Comparison of ENCODE assay signal across 1 cellular context in genomic region chr1:161044908-161045748, GRCh38.
TF ChIP-seq lines count a peak whose summit lies in the region.

No MANE protein-coding gene starts in this region.

TF ChIP-seq in K562, 482 proteins besides CTCF, POLR2A, EP300 and RAD21 (continued from another document and continues in another):
- TF ChIP-seq ID3 (CRISPR knock-in tag; IDR thresholded peaks at IDR 0.05) (no peak), ID3 (tag; IDR thresholded peaks at IDR 0.05) (no peak), ZNF277 (CRISPR knock-in tag; IDR thresholded peaks at IDR 0.05; ENCODE audit: borderline replicate concordance) (no peak), FOXM1 (IDR thresholded peaks at IDR 0.05; ENCODE audit: low read depth) (peak; percentile 51), FOXM1 (CRISPR knock-in tag; IDR thresholded peaks at IDR 0.05; ENCODE audit: low read depth) (no peak), PYGO2 (tag; IDR thresholded peaks at IDR 0.05) (no peak), ZBTB34 (CRISPR knock-in tag; IDR thresholded peaks at IDR 0.05) (no peak), NCOA6 (IDR thresholded peaks at IDR 0.05) (no peak), ATF1 (CRISPR knock-in tag; IDR thresholded peaks at IDR 0.05) (no peak), ATF1 (tag; IDR thresholded peaks at IDR 0.05) (no peak; the same call in 1 of the 2 replicates), TSC22D4 (tag; IDR thresholded peaks at IDR 0.05) (no peak), RERE (CRISPR knock-in tag; IDR thresholded peaks at IDR 0.05; ENCODE audit: borderline replicate concordance) (no peak), ELF4 (CRISPR knock-in tag; IDR thresholded peaks at IDR 0.05) (no peak), ATF7 (IDR thresholded peaks at IDR 0.05) (no peak), TCF15 (CRISPR knock-in tag; IDR thresholded peaks at IDR 0.05) (no peak), BRF1 (IDR thresholded peaks at IDR 0.05; ENCODE audit: borderline replicate concordance, extremely low read depth, insufficient read length) (no peak), FOXJ3 (CRISPR knock-in tag; IDR thresholded peaks at IDR 0.05) (no peak), ESRRB (CRISPR knock-in tag; IDR thresholded peaks at IDR 0.05; ENCODE audit: borderline replicate concordance) (no peak), PHTF2 (CRISPR knock-in tag; IDR thresholded peaks at IDR 0.05) (no peak), CHD1 (IDR thresholded peaks at IDR 0.05; ENCODE audit: low read length) (peak; percentile 61), HLTF (IDR thresholded peaks at IDR 0.05) (0 out of 2 replicates have a peak, but pooled peaks have one; percentile 18), LCOR (CRISPR knock-in tag; IDR thresholded peaks at IDR 0.05) (0 out of 2 replicates have a peak, but pooled peaks have one; percentile 21), ZNF592 (IDR thresholded peaks at IDR 0.05) (0 out of 2 replicates have a peak, but pooled peaks have one; percentile 20), ZNF398 (CRISPR knock-in tag; IDR thresholded peaks at IDR 0.05) (no peak), PREB (CRISPR knock-in tag; IDR thresholded peaks at IDR 0.05) (0 out of 2 replicates have a peak, but pooled peaks have one; percentile 83), ETV6 (IDR thresholded peaks at IDR 0.05; ENCODE audit: borderline replicate concordance in 1 of 2, low read depth in 2 of 2, low read length in 1 of 2) (0 out of 4 replicates have a peak, but pooled peaks of 1 of the 2 experiments have one; percentile 28), ETV6 (CRISPR knock-in tag; IDR thresholded peaks at IDR 0.05; ENCODE audit: borderline replicate concordance) (no peak), L3MBTL2 (IDR thresholded peaks at IDR 0.05) (peak; percentile 9; the same call in 1 of the 2 replicates), MAFK (IDR thresholded peaks at IDR 0.05; ENCODE audit: low read length) (no peak), ZNF41 (CRISPR knock-in tag; conservative IDR thresholded peaks at IDR 0.05) (no peak), POLR3A (IDR thresholded peaks at IDR 0.05; ENCODE audit: borderline replicate concordance, extremely low read depth, insufficient read depth, insufficient read length) (no peak), CUX1 (CRISPR knock-in tag; IDR thresholded peaks at IDR 0.05) (no peak), POLR2AphosphoS2 (IDR thresholded peaks at IDR 0.05; ENCODE audit: low read length) (no peak)
